In the genomic region with DNA sequence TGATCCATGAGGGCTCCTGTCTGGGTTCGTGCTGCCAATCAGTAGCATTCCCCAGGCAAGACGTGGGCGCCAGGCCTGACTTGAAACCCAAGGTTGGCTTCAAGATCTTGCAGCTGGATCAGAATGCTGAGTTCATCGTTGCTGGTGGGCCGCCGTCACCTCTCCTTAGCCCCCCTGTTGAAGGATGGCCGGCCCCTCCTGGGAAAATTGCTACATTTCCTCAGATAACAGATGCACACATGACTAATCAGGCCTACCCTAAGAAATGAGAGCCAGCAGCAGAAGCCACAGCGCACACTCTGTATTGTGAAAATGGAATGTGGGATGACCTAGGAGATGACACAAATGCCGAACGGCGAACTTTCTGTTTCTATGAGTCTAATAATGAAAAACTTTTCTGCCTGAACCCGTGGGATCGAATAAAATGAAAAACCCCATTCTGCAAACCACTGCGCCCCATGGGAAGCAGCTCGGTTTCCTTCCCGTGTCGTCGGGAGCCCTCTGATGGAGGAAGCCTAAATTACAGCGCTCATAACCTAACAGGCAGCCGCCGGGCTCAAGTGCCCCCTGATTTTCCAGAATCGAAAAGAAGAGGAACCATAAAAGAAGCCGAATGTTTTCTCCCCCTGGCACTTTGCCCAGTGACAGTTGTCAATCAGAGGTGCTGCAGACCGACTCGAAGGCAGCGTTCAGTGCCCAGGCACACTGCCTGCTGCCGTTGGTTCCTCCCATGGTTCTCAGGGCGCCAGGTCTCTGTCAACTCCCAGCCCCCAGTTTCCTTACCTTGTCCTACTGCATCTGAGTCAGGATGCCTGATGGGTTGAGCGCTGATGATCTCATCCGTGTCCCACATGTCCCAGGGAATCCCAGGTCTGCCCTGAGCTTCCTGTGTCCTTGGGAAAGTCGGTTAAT, we compare ENCODE assay signal across 8 cellular contexts. TPM values are rescaled to one million over a fixed set of nuclear protein-coding genes. Genes with fewer than 3 reads are reported as not detected.
A peak's percentile ranks its signal among the peaks of the same experiment; 100 is the strongest.
DNase-seq lines count a peak whose midpoint lies in the region; ATAC-seq and TF ChIP-seq lines count a peak whose summit lies in the region.

No MANE protein-coding gene starts in this region.

- H3K9me3 Mint-ChIP-seq in type B pancreatic cell, result no peaks in the 10 kb centered on the region

- no peaks in the 10 kb centered on the region for H3K36me3 ChIP-seq in GM06990 (ENCODE audit: control insufficient read depth, insufficient read depth, low read length)

- CTCF ChIA-PET in RWPE1 (lab: Yijun Ruan, JAX), result interaction anchor here (0.6 to 2.3 kb wide), 15 partner anchors 9 to 279 kb away, joined by 3 to 22 read pairs (median 4); partner anchors contain the start of gene H6PD

- peaks cover 55% of the 10 kb centered on the region for H3K27me3 Mint-ChIP-seq in type B pancreatic cell

- peak overlapping the region; percentile 54 for H3K27ac ChIP-seq in RWPE1

- peak overlapping the region; percentile 15 for H3K4me3 Mint-ChIP-seq in type B pancreatic cell

- POLR2A ChIA-PET in RWPE1 (lab: Yijun Ruan, JAX; ENCODE audit: low non-redundant PET), result interaction anchor here (0.5 kb wide), 1 partner anchor 82 kb away, joined by 8 read pairs; no protein-coding TSS in a partner anchor

- TF ChIP-seq CTCF in GM06990 (IDR thresholded peaks at IDR 0.05; ENCODE audit: insufficient read depth, low read length, poor library complexity, severe bottlenecking) (peak; percentile 85), RWPE1 (conservative IDR thresholded peaks at IDR 0.05; ENCODE audit: low read depth) (peak; percentile 82), type B pancreatic cell (conservative IDR thresholded peaks at IDR 0.05) (peak; percentile 81)

- intact Hi-C loops in posterior cingulate gyrus (cut with DNase I), result loop anchor here (1.0 to 2.0 kb wide), 3 partner anchors 16 to 86 kb away; no protein-coding TSS in a partner anchor

- H3K4me1 Mint-ChIP-seq in type B pancreatic cell (ENCODE audit: unreplicated experiment), result peaks cover 29% of the 10 kb centered on the region

- DNase-seq in GM06990 (ENCODE audit: extremely low read depth, insufficient read length) (no peak), HK-2 (ENCODE audit: unreplicated experiment) (peak; percentile 78), RWPE1 (ENCODE audit: low spot score) (no peak), globus pallidus (ENCODE audit: low spot score) (peak; percentile 70), posterior cingulate gyrus (peak; percentile 54 to 94 (median 78)), type B pancreatic cell (ENCODE audit: extremely low spot score, unreplicated experiment) (no peak)
- DNase-seq in activated effector memory CD4-positive, alpha-beta T cell treated with anti-CD3 and anti-CD28 coated beads, Interleukin-2, amount 50 U/mL, for 16 hours, result peak; percentile 81

- ATAC-seq in HG02840 (IDR thresholded peaks at IDR 0.05; ENCODE audit: low FRiP score, unreplicated experiment), result no peak

- 0 out of 2 replicates have a peak, but pooled peaks cover 3% of the 10 kb centered on the region for H3K27me3 ChIP-seq in GM06990 (replicated peaks; ENCODE audit: control insufficient read depth, insufficient read depth, low read length)

- no peaks in the 10 kb centered on the region for H3K36me3 Mint-ChIP-seq in type B pancreatic cell

- H3K4me3 ChIP-seq in GM06990 (replicated peaks; ENCODE audit: low read depth, low read length), result no peak overlapping the region

- no peak overlapping the region for H3K27ac Mint-ChIP-seq in type B pancreatic cell

RNA-seq across cellular contexts. Expression of gene H6PD, which starts 38.2 kb away (rescaled TPM):
- 18.7 and 26.1 TPM in 2 replicates for total RNA-seq in type B pancreatic cell (ENCODE audit: low replicate concordance)

Comparison
In these comparisons a context has a peak if more than half of its experiments do, and no peak if none do; other contexts are left out.
1. DNase-seq: peak in HK-2 (single experiment), activated effector memory CD4-positive, alpha-beta T cell treated with anti-CD3 and anti-CD28 coated beads, Interleukin-2, amount 50 U/mL, for 16 hours (single experiment), globus pallidus (single experiment) and posterior cingulate gyrus (10 of 10); none in GM06990 (single experiment), RWPE1 (single experiment) and type B pancreatic cell (single experiment).
2. Peak in every context shown above with its lines, with median percentiles within 50 percentile points of each other: CTCF ChIP-seq.